ENCODE assay signal across 2 cellular contexts in genomic region chr19:33229962-33230361, GRCh38.
A peak's percentile ranks its signal among the peaks of the same experiment; 100 is the strongest.
TF ChIP-seq lines count a peak whose summit lies in the region.

No MANE protein-coding gene starts in this region.

TF ChIP-seq in HEK293T, 16 proteins besides CTCF, POLR2A, EP300 and RAD21:
- no peak for TF ChIP-seq HDGF (IDR thresholded peaks at IDR 0.05; ENCODE audit: borderline replicate concordance)
- no peak for TF ChIP-seq SUZ12 (IDR thresholded peaks at IDR 0.05)
- no peak for TF ChIP-seq LEF1 (IDR thresholded peaks at IDR 0.05; ENCODE audit: borderline replicate concordance)
- TF ChIP-seq BHLHE40 (IDR thresholded peaks at IDR 0.05; ENCODE audit: borderline replicate concordance) = no peak
- no peak for TF ChIP-seq ELF4 (IDR thresholded peaks at IDR 0.05)
- no peak for TF ChIP-seq SP1 (IDR thresholded peaks at IDR 0.05)
- TF ChIP-seq TARDBP (IDR thresholded peaks at IDR 0.05) = no peak
- peak; percentile 76 for TF ChIP-seq PKNOX1 (IDR thresholded peaks at IDR 0.05)

TF ChIP-seq in GM12878, 131 proteins besides CTCF, POLR2A, EP300 and RAD21:
- TF ChIP-seq BCL3 (IDR thresholded peaks at IDR 0.05; ENCODE audit: borderline replicate concordance, insufficient read depth, low read depth, low read length, poor library complexity, severe bottlenecking) = no peak
- TF ChIP-seq PKNOX1 (IDR thresholded peaks at IDR 0.05) = 0 out of 2 replicates have a peak, but pooled peaks have one; percentile 24
